Comparison of ENCODE assay signal across 26 cellular contexts in the genomic region with DNA sequence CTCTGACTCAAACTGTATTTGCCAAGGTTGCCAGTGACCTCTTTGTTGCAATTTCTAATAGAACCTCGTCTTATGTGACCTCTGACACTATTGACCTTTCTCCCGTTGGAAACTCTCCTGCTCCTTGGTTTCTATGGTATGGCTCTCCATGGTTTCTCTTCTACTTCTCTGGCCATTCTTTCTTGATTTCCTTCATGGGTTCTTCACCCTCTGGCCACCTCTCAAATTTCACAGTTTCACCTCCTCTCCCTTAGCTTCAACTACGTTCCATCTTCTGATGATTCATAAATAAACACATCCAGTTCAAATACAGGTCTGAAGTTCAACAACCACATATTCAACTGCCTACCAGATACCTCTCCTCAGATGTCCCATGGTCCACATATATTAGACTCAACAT.
"Had no signal": no experiment of that assay in that cellular context is flagged by ENCODE, and none has a peak within 500 bp of the region (broad histone marks: within the 10 kb centered on the region; RNA-seq: fewer than 3 reads in every experiment).

No MANE protein-coding gene starts in this region.

- H3K27me3 ChIP-seq: stomach, suprapubic skin, testis, thyroid gland, tibial artery, tibial nerve, transverse colon, upper lobe of left lung, upper lobe of right lung, uterus, vagina had no signal

- H3K4me1 ChIP-seq: stomach, suprapubic skin, testis, thyroid gland, tibial artery, tibial nerve, transverse colon, upper lobe of left lung, upper lobe of right lung, uterus, vagina had no signal

- ATAC-seq: stimulated activated effector memory CD8-positive, alpha-beta T cell treated with anti-CD3 and anti-CD28 coated beads, Interleukin-12 subunit alpha, Interleukin-12 subunit beta, amount 100 ng/mL, for 72 hours; stimulated activated memory B cell treated with anti-CD40 and anti-IgM and Interleukin-4, amounts not matched to agents 10 μg/mL and 1 μg/mL and 100 μg/mL, for 72 hours; stimulated activated naive B cell treated with anti-CD40 and anti-IgM and Interleukin-4, amounts not matched to agents 10 μg/mL and 1 μg/mL and 100 μg/mL, for 72 hours; stimulated activated naive CD8-positive, alpha-beta T cell treated with anti-CD3 and anti-CD28 coated beads, Interleukin-15, amount 100 ng/mL, for 72 hours; stimulated activated naive CD8-positive, alpha-beta T cell treated with anti-CD3 and anti-CD28 coated beads, Interleukin-15, Interleukin-2, amounts not matched to agents 100 U/mL and 50 U/mL, for 24 hours had no signal

- FAIRE-seq: urothelium cell line had no signal

- H3K9me3 ChIP-seq: stomach, suprapubic skin, testis, thoracic aorta, thyroid gland, tibial artery, tibial nerve, transverse colon, upper lobe of left lung, upper lobe of right lung, uterus, vagina had no signal

- H3K36me3 ChIP-seq: stomach, suprapubic skin, thoracic aorta, thyroid gland, tibial artery, tibial nerve, transverse colon, upper lobe of left lung, upper lobe of right lung, uterus, vagina had no signal

- H3K27ac ChIP-seq: stomach, suprapubic skin, testis, thoracic aorta, thyroid gland, tibial artery, tibial nerve, transverse colon, upper lobe of left lung, upper lobe of right lung, uterus, vagina had no signal

- DNase-seq: stimulated activated CD4-positive, alpha-beta T cell treated with anti-CD3 and anti-CD28 coated beads, Interleukin-2, amount 100 ng/mL, for 48 hours; stimulated activated CD4-positive, alpha-beta T cell treated with anti-CD3 and anti-CD28 coated beads, Interleukin-4, amount 100 ng/mL, for 1 hour; stimulated activated CD4-positive, alpha-beta T cell treated with anti-CD3 and anti-CD28 coated beads, Interleukin-4, amount 100 ng/mL, for 24 hours; stimulated activated CD4-positive, alpha-beta T cell treated with anti-CD3 and anti-CD28 coated beads, Interleukin-4, amount 100 ng/mL, for 4 hours; stimulated activated CD8-positive, alpha-beta memory T cell treated with anti-CD3 and anti-CD28 coated beads, Interleukin-4, amount 100 ng/mL, for 48 hours; stimulated activated naive B cell treated with anti-CD40 and anti-IgM and Interleukin-4, amounts not matched to agents 10 μg/mL and 1 μg/mL and 100 μg/mL, for 72 hours; stimulated activated naive CD4-positive, alpha-beta T cell; stimulated activated naive CD4-positive, alpha-beta T cell treated with Interleukin-2 at 50 U/mL for 16 hours; stimulated activated naive CD8-positive, alpha-beta T cell treated with anti-CD3 and anti-CD28 coated beads, Interleukin-15, amount 100 ng/mL, for 72 hours; stimulated activated naive CD8-positive, alpha-beta T cell treated with anti-CD3 and anti-CD28 coated beads, Interleukin-15, Interleukin-2, amounts not matched to agents 100 U/mL and 50 U/mL, for 24 hours; stomach; substantia nigra; testis; thyroid gland; tibial artery; transverse colon; upper lobe of left lung; upper lobe of right lung; uterus had no signal

- H3K4me3 ChIP-seq: stomach, suprapubic skin, testis, thoracic aorta, thyroid gland, tibial artery, tibial nerve, transverse colon, upper lobe of left lung, upper lobe of right lung, uterus, vagina had no signal
